1 cellular context compared by ENCODE assay signal in the genomic region with DNA sequence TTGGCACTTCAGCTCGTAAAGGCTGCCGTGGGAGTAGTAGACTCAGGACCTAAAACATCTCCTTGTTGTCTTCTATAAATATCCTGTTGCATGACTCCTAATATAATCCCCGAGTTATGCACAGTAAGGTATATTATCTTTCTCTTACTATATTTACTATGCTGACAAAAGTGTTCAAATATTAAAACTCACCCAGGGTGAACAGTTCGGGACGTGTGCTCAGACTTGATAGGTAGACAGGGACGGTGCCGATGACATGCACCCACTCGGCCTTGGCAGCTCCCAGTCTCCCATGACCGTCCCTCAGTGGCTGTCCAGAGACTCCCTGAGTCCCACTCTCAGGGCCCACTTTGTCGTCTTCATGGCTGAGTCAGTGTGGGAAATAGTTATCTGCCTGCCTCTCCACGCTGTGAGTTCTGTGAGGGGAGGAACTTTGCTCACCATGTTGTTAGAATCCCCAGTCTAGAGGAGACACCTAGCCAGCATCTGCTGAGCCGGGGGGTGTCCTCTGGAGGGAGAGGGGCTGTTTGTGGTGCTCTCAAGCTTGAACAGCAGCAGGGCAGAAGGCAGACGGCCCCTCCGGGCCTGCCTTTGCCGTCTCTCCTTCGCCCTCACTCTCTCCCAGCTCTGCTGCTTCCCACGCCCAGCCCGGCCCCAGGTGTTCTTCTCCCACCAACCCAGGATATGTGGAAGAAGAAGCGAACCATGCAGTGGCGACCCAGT.
TF ChIP-seq lines count a peak whose summit lies in the region.

No MANE protein-coding gene starts in this region.

TF ChIP-seq in SK-N-SH treated with all-trans-retinoic acid at 6 μM for 48 hours, 23 proteins besides CTCF, POLR2A, EP300 and RAD21 (continued from another document):
- TF ChIP-seq, protein P1, sequence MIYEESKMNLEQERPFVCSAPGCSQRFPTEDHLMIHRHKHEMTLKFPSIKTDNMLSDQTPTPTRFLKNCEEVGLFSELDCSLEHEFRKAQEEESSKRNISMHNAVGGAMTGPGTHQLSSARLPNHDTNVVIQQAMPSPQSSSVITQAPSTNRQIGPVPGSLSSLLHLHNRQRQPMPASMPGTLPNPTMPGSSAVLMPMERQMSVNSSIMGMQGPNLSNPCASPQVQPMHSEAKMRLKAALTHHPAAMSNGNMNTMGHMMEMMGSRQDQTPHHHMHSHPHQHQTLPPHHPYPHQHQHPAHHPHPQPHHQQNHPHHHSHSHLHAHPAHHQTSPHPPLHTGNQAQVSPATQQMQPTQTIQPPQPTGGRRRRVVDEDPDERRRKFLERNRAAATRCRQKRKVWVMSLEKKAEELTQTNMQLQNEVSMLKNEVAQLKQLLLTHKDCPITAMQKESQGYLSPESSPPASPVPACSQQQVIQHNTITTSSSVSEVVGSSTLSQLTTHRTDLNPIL (CRISPR knock-in tag; IDR thresholded peaks at IDR 0.05; ENCODE audit: low read depth) = no peak
